Comparison of ENCODE assay signal across 9 cellular contexts in the genomic region with DNA sequence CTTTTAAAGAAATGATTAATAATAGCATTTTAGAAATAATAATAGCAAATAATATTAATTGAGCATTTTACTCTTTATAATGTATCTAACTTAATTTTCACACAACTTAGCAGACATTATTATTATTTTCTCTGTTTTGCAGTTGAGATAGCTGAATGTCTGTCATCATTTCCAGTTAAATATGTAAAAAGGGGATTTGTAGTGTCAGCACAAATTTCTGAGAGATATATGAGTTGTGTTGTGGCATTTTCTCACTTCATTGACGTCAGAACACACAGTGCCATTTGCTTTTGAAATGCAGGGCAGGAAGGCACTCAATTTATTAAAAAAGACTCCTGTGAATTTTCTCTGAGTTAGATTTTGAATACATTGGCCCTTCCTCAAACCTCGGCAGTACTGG.
"Had no signal": no experiment of that assay in that cellular context is flagged by ENCODE, and none has a peak within 500 bp of the region (broad histone marks: within the 10 kb centered on the region; RNA-seq: fewer than 3 reads in every experiment).

No MANE protein-coding gene starts in this region.

- H3K4me3 Mint-ChIP-seq: HFFc6 had no signal

- H3K4me1 ChIP-seq: HAP-1 had no signal

- H3K4me3 ChIP-seq: GM23248, HAP-1 had no signal

- H3K9ac ChIP-seq: GM23248, KMS-11 had no signal

- H3K27ac ChIP-seq: GM23248, KMS-11 had no signal

- FAIRE-seq: HTR-8/SVneo had no signal

- H3K9me3 ChIP-seq: HAP-1 had no signal

- ATAC-seq: HCT116 had no signal

- H3K27ac Mint-ChIP-seq: HFFc6 had no signal

- H3K4me2 ChIP-seq: KMS-11 had no signal

- H2AFZ ChIP-seq: GM23248 had no signal

- DNase-seq: GM23248, H7, HFFc6, Karpas-422, KBM-7 had no signal

- H3K36me3 ChIP-seq: HAP-1 had no signal
